Comparison of ENCODE assay signal across 11 cellular contexts in the genomic region with DNA sequence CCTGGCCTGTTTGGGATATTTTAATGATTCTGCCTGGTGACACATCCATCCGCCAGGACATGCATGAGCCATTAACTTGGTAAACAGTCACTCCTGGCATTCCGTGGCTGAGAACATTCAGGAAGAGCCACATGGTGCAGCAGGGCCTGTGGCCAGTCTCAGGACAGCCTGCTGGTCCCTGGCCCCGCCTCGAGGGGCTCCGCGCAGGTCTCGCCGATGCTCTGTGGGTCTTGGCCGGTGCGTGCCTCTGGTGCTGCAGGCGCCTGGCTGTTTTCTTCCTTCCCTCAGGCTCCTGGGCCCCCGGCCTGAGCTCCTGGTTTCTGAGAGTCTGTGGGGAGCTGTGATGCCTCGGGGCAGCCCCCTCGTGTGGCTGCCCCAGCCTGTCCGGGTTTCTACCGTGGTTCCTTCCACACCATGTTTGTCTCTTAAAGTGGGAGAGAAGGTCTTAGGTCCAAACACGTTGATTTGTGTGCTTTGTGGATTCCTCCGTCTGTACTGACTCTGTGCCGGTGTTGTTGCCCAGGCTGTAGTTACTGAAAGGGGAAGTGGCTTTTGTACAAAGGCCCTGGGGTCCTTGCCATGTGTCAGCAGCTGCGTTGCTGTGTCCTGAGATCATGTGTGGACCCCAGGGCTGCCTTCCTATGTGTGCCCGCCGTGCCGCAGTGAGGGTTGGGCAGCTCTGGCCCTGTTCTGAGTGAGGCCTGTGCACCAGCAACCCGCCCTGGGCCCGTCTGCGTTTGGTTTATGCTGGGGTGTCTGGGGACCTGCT. TPM values are rescaled to one million over a fixed set of nuclear protein-coding genes. Genes with fewer than 3 reads are reported as not detected.
DNase-seq lines count a peak whose midpoint lies in the region; ATAC-seq and TF ChIP-seq lines count a peak whose summit lies in the region.
"Had no signal": no experiment of that assay in that cellular context is flagged by ENCODE, and none has a peak within 500 bp of the region (broad histone marks: within the 10 kb centered on the region; RNA-seq: fewer than 3 reads in every experiment).

No MANE protein-coding gene starts in this region.

- H3K27me3 Mint-ChIP-seq in brain: peaks cover 4% of the 10 kb centered on the region
- no peaks in the 10 kb centered on the region for H3K27me3 Mint-ChIP-seq in naive thymus-derived CD8-positive, alpha-beta T cell

- H3K36me3 ChIP-seq in BE2C: peaks cover 34% of the 10 kb centered on the region

- H3K27me3 ChIP-seq in BE2C: no peaks in the 10 kb centered on the region

- no peaks in the 10 kb centered on the region for H3K9me3 Mint-ChIP-seq in brain
- H3K9me3 Mint-ChIP-seq in naive thymus-derived CD8-positive, alpha-beta T cell: no peaks in the 10 kb centered on the region

- no peak overlapping the region for H3K4me3 ChIP-seq in BE2C (ENCODE audit: low read depth, low read length)

- no peak for ATAC-seq in naive thymus-derived CD8-positive, alpha-beta T cell
- ATAC-seq in HG03097 (IDR thresholded peaks at IDR 0.05; ENCODE audit: low FRiP score, unreplicated experiment): no peak

- no peak overlapping the region for H3K4me3 Mint-ChIP-seq in brain
- H3K4me3 Mint-ChIP-seq in naive thymus-derived CD8-positive, alpha-beta T cell: peak overlapping the region; percentile 85 to 95 (median 90)

- TF ChIP-seq CTCF in brain (conservative IDR thresholded peaks at IDR 0.05) (no peak), BE2C (IDR thresholded peaks at IDR 0.05; ENCODE audit: low read depth, low read length) (no peak)

- peaks cover 19% of the 10 kb centered on the region for H3K4me1 Mint-ChIP-seq in brain
- peaks cover 14 to 58% (median 44%) of the 10 kb centered on the region in 4 donors for H3K4me1 Mint-ChIP-seq in naive thymus-derived CD8-positive, alpha-beta T cell

- H3K27ac Mint-ChIP-seq in brain: peak overlapping the region in 3 of 5 experiments; percentile 47 to 67 (median 66)
- peak overlapping the region; percentile 94 to 100 (median 100) for H3K27ac Mint-ChIP-seq in naive thymus-derived CD8-positive, alpha-beta T cell

- H3K4me1 ChIP-seq in BE2C: peaks cover 26% of the 10 kb centered on the region

- POLR2A ChIA-PET in naive thymus-derived CD8-positive, alpha-beta T cell (lab: Charles Lee): interaction anchor here (0.6 to 2.8 kb wide), 11 partner anchors 7 to 435 kb away, joined by 3 to 23 read pairs (median 6); partner anchors contain the start of genes ARSA, HDAC10, SCO2 and SELENOO

- no peaks in the 10 kb centered on the region for H3K36me3 Mint-ChIP-seq in brain
- H3K36me3 Mint-ChIP-seq in naive thymus-derived CD8-positive, alpha-beta T cell: peaks cover 0 to 14% (median 0%) of the 10 kb centered on the region in 3 donors

- H3K9me3 ChIP-seq in BE2C: no peaks in the 10 kb centered on the region

- DNase-seq in GDM1 (lab: John Stamatoyannopoulos, UW) (peak; percentile 22), M059J (ENCODE audit: low read depth) (peak; percentile 24), DMS53 treated with DMSO at 0.1 percent for 48 hours (lab: John Stamatoyannopoulos, UW; ENCODE audit: unreplicated experiment) (no peak), BE2C (no peak)
- DNase-seq in naive thymus-derived CD8-positive, alpha-beta T cell: peak in 1 of 10 donors; percentile 6
- no peak for DNase-seq in stimulated activated CD4-positive, alpha-beta T cell treated with anti-CD3 and anti-CD28 coated beads, Interleukin-4, amount 100 ng/mL, for 24 hours
- DNase-seq: foreskin melanocyte, NCI-H510A treated with DMSO at 0.1 percent for 48 hours had no signal

RNA-seq across cellular contexts. Expression of gene TRABD, which starts 6.5 kb away (rescaled TPM):
- 9.7 and 15.1 TPM in 2 replicates for total RNA-seq in M059J (2014; rRNA removed; shearing (Covaris generic))
- polyA plus RNA-seq in brain (ENCODE audit: insufficient read depth, low read depth, low replicate concordance): 10.7 TPM
- total RNA-seq in naive thymus-derived CD8-positive, alpha-beta T cell: 100 to 1,000 TPM; 103 to 113 TPM
- 10 to 100 TPM; 28.7 to 46.7 (median 31.2) TPM for polyA plus RNA-seq in naive thymus-derived CD8-positive, alpha-beta T cell
- polyA plus RNA-seq in BE2C (2012; ENCODE audit: insufficient read depth, insufficient read length, low read depth): 126 TPM

RNA-seq across cellular contexts. Expression of gene SELENOO, which starts 8.6 kb away (rescaled TPM):
- total RNA-seq in M059J (2014; rRNA removed; shearing (Covaris generic)): 12.0 and 21.4 TPM in 2 replicates
- 17.1 TPM for polyA plus RNA-seq in brain (ENCODE audit: insufficient read depth, low read depth, low replicate concordance)
- total RNA-seq in naive thymus-derived CD8-positive, alpha-beta T cell: 10 to 100 TPM; 40.3 to 42.4 TPM
- 1 to 10 TPM; 3.1 to 8.8 (median 5.2) TPM for polyA plus RNA-seq in naive thymus-derived CD8-positive, alpha-beta T cell
- polyA plus RNA-seq in BE2C (2012; ENCODE audit: insufficient read depth, insufficient read length, low read depth): 55.3 TPM

RNA-seq across cellular contexts. Expression of gene PANX2, which starts 21.7 kb away (rescaled TPM):
- total RNA-seq in M059J (2014; rRNA removed; shearing (Covaris generic)): 0.54 and 3.3 TPM in 2 replicates
- 15.2 TPM for polyA plus RNA-seq in brain (ENCODE audit: insufficient read depth, low read depth, low replicate concordance)
- total RNA-seq in naive thymus-derived CD8-positive, alpha-beta T cell: under 1 TPM; 0.25 to 0.26 TPM
- polyA plus RNA-seq in naive thymus-derived CD8-positive, alpha-beta T cell: not detected
- polyA plus RNA-seq in BE2C (2012; ENCODE audit: insufficient read depth, insufficient read length, low read depth): 0.14 TPM
- total RNA-seq: skeletal muscle tissue had no signal

RNA-seq across cellular contexts. Expression of gene TUBGCP6, which starts 52.6 kb away (rescaled TPM):
- 1.7 and 12.5 TPM in 2 replicates for total RNA-seq in M059J (2014; rRNA removed; shearing (Covaris generic))
- polyA plus RNA-seq in brain (ENCODE audit: insufficient read depth, low read depth, low replicate concordance): 14.4 TPM
- total RNA-seq in naive thymus-derived CD8-positive, alpha-beta T cell: 100 to 1,000 TPM; 153 to 156 TPM
- polyA plus RNA-seq in naive thymus-derived CD8-positive, alpha-beta T cell: 10 to 100 TPM in 2 of 3 donors, 1 to 10 TPM in 1; 9.3 to 25.2 (median 17.3) TPM
- polyA plus RNA-seq in BE2C (2012; ENCODE audit: insufficient read depth, insufficient read length, low read depth): 80.6 TPM

RNA-seq across cellular contexts. Expression of gene HDAC10, which starts 58.8 kb away (rescaled TPM):
- 5.4 and 12.3 TPM in 2 replicates for total RNA-seq in M059J (2014; rRNA removed; shearing (Covaris generic))
- 14.3 TPM for polyA plus RNA-seq in brain (ENCODE audit: insufficient read depth, low read depth, low replicate concordance)
- 100 to 1,000 TPM; 107 to 114 TPM for total RNA-seq in naive thymus-derived CD8-positive, alpha-beta T cell
- polyA plus RNA-seq in naive thymus-derived CD8-positive, alpha-beta T cell: 1 to 10 TPM; 5.4 to 7.8 (median 6.4) TPM
- 151 TPM for polyA plus RNA-seq in BE2C (2012; ENCODE audit: insufficient read depth, insufficient read length, low read depth)

Comparison
In these comparisons a context has a peak if more than half of its experiments do, and no peak if none do; other contexts are left out.
1. DNase-seq: peak in GDM1 (single experiment) and M059J (single experiment); none in DMS53 treated with DMSO at 0.1 percent for 48 hours (single experiment), BE2C (single experiment) and stimulated activated CD4-positive, alpha-beta T cell treated with anti-CD3 and anti-CD28 coated beads, Interleukin-4, amount 100 ng/mL, for 24 hours (single experiment).
2. H3K4me3 Mint-ChIP-seq: peak in naive thymus-derived CD8-positive, alpha-beta T cell (10 of 10); none in brain (0 of 5).